ENCODE assay signal across 36 cellular contexts in genomic region chr5:33756481-33756880, GRCh38.
"Had no signal": no experiment of that assay in that cellular context is flagged by ENCODE, and none has a peak within 500 bp of the region (broad histone marks: within the 10 kb centered on the region; RNA-seq: fewer than 3 reads in every experiment).

No MANE protein-coding gene starts in this region.

- DNase-seq: activated B cell treated with CpG ODN at 0.5 μM for 24 hours; activated CD4-positive, alpha-beta memory T cell treated with anti-CD3 and anti-CD28 coated beads for 36 hours; activated CD4-positive, alpha-beta T cell treated with anti-CD3 and anti-CD28 coated beads for 4 hours; activated CD4-positive, alpha-beta T cell treated with anti-CD3 and anti-CD28 coated beads, Interleukin-2, amount 10 ng/mL, durations not matched to agents 24 days and 14 days; activated CD4-positive, alpha-beta T cell treated with anti-CD3 and anti-CD28 coated beads, Interleukin-2, amount 50 U/mL, for 1 hour; activated CD4-positive, alpha-beta T cell treated with anti-CD3 and anti-CD28 coated beads, Interleukin-2, amount 50 U/mL, for 4 hours; activated CD4-positive, CD25-positive, alpha-beta regulatory T cell treated with anti-CD3 and anti-CD28 coated beads, Interleukin-2, amount 50 U/mL, for 72 hours; activated CD8-positive, alpha-beta memory T cell treated with anti-CD3 and anti-CD28 coated beads for 24 hours; activated CD8-positive, alpha-beta memory T cell treated with anti-CD3 and anti-CD28 coated beads, Interleukin-2, amount 10 ng/mL, durations not matched to agents 7 days and 5 days; activated CD8-positive, alpha-beta memory T cell treated with anti-CD3 and anti-CD28 coated beads, Interleukin-2, amount 50 U/mL, for 48 hours; activated CD8-positive, alpha-beta T cell treated with anti-CD3 and anti-CD28 coated beads, Interleukin-2, amount 10 ng/mL, durations not matched to agents 7 days and 5 days; activated effector memory CD4-positive, alpha-beta T cell treated with Interleukin-2 at 50 U/mL for 16 hours; activated gamma-delta T cell; activated naive CD4-positive, alpha-beta T cell treated with anti-CD3 and anti-CD28 coated beads, Interleukin-2, amount 10 ng/mL, durations not matched to agents 7 days and 5 days; activated naive CD4-positive, alpha-beta T cell treated with Interleukin-2 at 50 U/mL for 16 hours; activated naive CD8-positive, alpha-beta T cell treated with anti-CD3 and anti-CD28 coated beads, Interleukin-2, amount 10 ng/mL, durations not matched to agents 7 days and 5 days; activated naive CD8-positive, alpha-beta T cell treated with anti-CD3 and anti-CD28 coated beads, Interleukin-2, amount 50 U/mL, for 24 hours; activated T-cell treated with anti-CD3 and anti-CD28 coated beads, Interleukin-2, amount 50 U/mL, for 24 hours; activated T-cell treated with anti-CD3 and anti-CD28 coated beads, Interleukin-2, amount 50 U/mL, for 48 hours; amygdala; anterior cingulate cortex; body of pancreas; brain microvascular endothelial cell; central memory CD4-positive, alpha-beta T cell; T-helper 1 cell; T-helper 2 cell; T-helper 9 cell had no signal

- H3K36me3 ChIP-seq: ascending aorta, brain microvascular endothelial cell, breast epithelium had no signal

- H3K27me3 ChIP-seq: ascending aorta, body of pancreas, brain microvascular endothelial cell, breast epithelium had no signal

- H3K36me3 Mint-ChIP-seq: activated CD4-positive, alpha-beta memory T cell treated with anti-CD3 and anti-CD28 coated beads for 36 hours; activated CD8-positive, alpha-beta memory T cell treated with anti-CD3 and anti-CD28 coated beads, Interleukin-2, amount 10 ng/mL, durations not matched to agents 7 days and 5 days; activated naive CD4-positive, alpha-beta T cell treated with anti-CD3 and anti-CD28 coated beads, Interleukin-2, amount 10 ng/mL, durations not matched to agents 7 days and 5 days; activated naive CD4-positive, alpha-beta T cell treated with anti-CD3 and anti-CD28 coated beads, Interleukin-2, amount 50 U/mL, for 24 hours; activated naive CD8-positive, alpha-beta T cell; activated naive CD8-positive, alpha-beta T cell treated with anti-CD3 and anti-CD28 coated beads, Interleukin-2, amount 10 ng/mL, durations not matched to agents 7 days and 5 days had no signal

- H3K27me3 Mint-ChIP-seq: activated CD4-positive, alpha-beta memory T cell treated with anti-CD3 and anti-CD28 coated beads for 36 hours; activated CD4-positive, alpha-beta T cell treated with anti-CD3 and anti-CD28 coated beads, Interleukin-2, amount 10 ng/mL, durations not matched to agents 24 days and 14 days; activated CD8-positive, alpha-beta memory T cell treated with anti-CD3 and anti-CD28 coated beads, Interleukin-2, amount 10 ng/mL, durations not matched to agents 7 days and 5 days; activated naive CD4-positive, alpha-beta T cell treated with anti-CD3 and anti-CD28 coated beads, Interleukin-2, amount 10 ng/mL, durations not matched to agents 7 days and 5 days; activated naive CD4-positive, alpha-beta T cell treated with anti-CD3 and anti-CD28 coated beads, Interleukin-2, amount 50 U/mL, for 24 hours; activated naive CD8-positive, alpha-beta T cell; activated T-cell treated with anti-CD3 and anti-CD28 coated beads, Interleukin-2, amount 50 U/mL, for 24 hours had no signal

- H3K4me1 ChIP-seq: ascending aorta, body of pancreas, breast epithelium had no signal

- H3K4me1 Mint-ChIP-seq: activated B cell treated with CpG ODN at 0.5 μM for 24 hours; activated CD4-positive, alpha-beta T cell treated with anti-CD3 and anti-CD28 coated beads, Interleukin-2, amount 10 ng/mL, durations not matched to agents 24 days and 14 days; activated CD8-positive, alpha-beta memory T cell treated with anti-CD3 and anti-CD28 coated beads, Interleukin-2, amount 10 ng/mL, durations not matched to agents 7 days and 5 days; activated naive CD4-positive, alpha-beta T cell treated with anti-CD3 and anti-CD28 coated beads, Interleukin-2, amount 10 ng/mL, durations not matched to agents 7 days and 5 days; activated naive CD4-positive, alpha-beta T cell treated with anti-CD3 and anti-CD28 coated beads, Interleukin-2, amount 50 U/mL, for 24 hours; activated naive CD8-positive, alpha-beta T cell treated with anti-CD3 and anti-CD28 coated beads, Interleukin-2, amount 50 U/mL, for 24 hours had no signal

- H3K4me3 Mint-ChIP-seq: activated B cell treated with CpG ODN at 0.5 μM for 24 hours; activated CD4-positive, alpha-beta memory T cell treated with anti-CD3 and anti-CD28 coated beads for 36 hours; activated CD4-positive, alpha-beta T cell treated with anti-CD3 and anti-CD28 coated beads, Interleukin-2, amount 10 ng/mL, durations not matched to agents 24 days and 14 days; activated CD8-positive, alpha-beta memory T cell treated with anti-CD3 and anti-CD28 coated beads, Interleukin-2, amount 10 ng/mL, durations not matched to agents 7 days and 5 days; activated CD8-positive, alpha-beta T cell treated with anti-CD3 and anti-CD28 coated beads, Interleukin-2, amount 10 ng/mL, durations not matched to agents 7 days and 5 days; activated naive CD4-positive, alpha-beta T cell treated with anti-CD3 and anti-CD28 coated beads, Interleukin-2, amount 10 ng/mL, durations not matched to agents 7 days and 5 days; activated naive CD4-positive, alpha-beta T cell treated with anti-CD3 and anti-CD28 coated beads, Interleukin-2, amount 50 U/mL, for 24 hours; activated naive CD8-positive, alpha-beta T cell; activated naive CD8-positive, alpha-beta T cell treated with anti-CD3 and anti-CD28 coated beads, Interleukin-2, amount 10 ng/mL, durations not matched to agents 7 days and 5 days; activated naive CD8-positive, alpha-beta T cell treated with anti-CD3 and anti-CD28 coated beads, Interleukin-2, amount 50 U/mL, for 24 hours; activated T-cell treated with anti-CD3 and anti-CD28 coated beads, Interleukin-2, amount 50 U/mL, for 24 hours; T-helper 1 cell treated with Interleukin-12 subunit alpha and Interleukin-12 subunit beta and Interleukin-4 antibody, amounts not matched to agents 30 μg/mL and 1 μg/mL, for 36 hours; T-helper 2 cell treated with Interferon-gamma antibody and Interleukin-4, amounts not matched to agents 5 μg/mL and 100 μg/mL, for 36 hours had no signal

- ATAC-seq: activated CD8-positive, alpha-beta memory T cell treated with anti-CD3 and anti-CD28 coated beads, Interleukin-2, amount 10 ng/mL, durations not matched to agents 7 days and 5 days; activated CD8-positive, alpha-beta T cell treated with anti-CD3 and anti-CD28 coated beads, Interleukin-2, amount 10 ng/mL, durations not matched to agents 7 days and 5 days; activated naive CD8-positive, alpha-beta T cell treated with anti-CD3 and anti-CD28 coated beads, Interleukin-2, amount 50 U/mL, for 24 hours; body of pancreas had no signal

- H3K4me3 ChIP-seq: ascending aorta, body of pancreas, breast epithelium had no signal

- H3K9me3 ChIP-seq: ascending aorta, body of pancreas, breast epithelium had no signal

- H3K9me3 Mint-ChIP-seq: activated B cell treated with CpG ODN at 0.5 μM for 24 hours; activated CD4-positive, alpha-beta memory T cell treated with anti-CD3 and anti-CD28 coated beads for 36 hours; activated CD4-positive, alpha-beta T cell treated with anti-CD3 and anti-CD28 coated beads, Interleukin-2, amount 10 ng/mL, durations not matched to agents 24 days and 14 days; activated naive CD4-positive, alpha-beta T cell treated with anti-CD3 and anti-CD28 coated beads, Interleukin-2, amount 10 ng/mL, durations not matched to agents 7 days and 5 days; activated naive CD4-positive, alpha-beta T cell treated with anti-CD3 and anti-CD28 coated beads, Interleukin-2, amount 50 U/mL, for 24 hours; activated naive CD8-positive, alpha-beta T cell treated with anti-CD3 and anti-CD28 coated beads, Interleukin-2, amount 10 ng/mL, durations not matched to agents 7 days and 5 days; activated naive CD8-positive, alpha-beta T cell treated with anti-CD3 and anti-CD28 coated beads, Interleukin-2, amount 50 U/mL, for 24 hours; activated T-cell treated with anti-CD3 and anti-CD28 coated beads, Interleukin-2, amount 50 U/mL, for 24 hours; activated T-helper 2 cell treated with anti-CD3 and anti-CD28 coated beads, Interferon-gamma antibody, Interleukin-2, Interleukin-4, amounts not matched to agents 10 μg/mL and 5 μg/mL and 100 μg/mL, durations not matched to agents 14 hours and 24 hours and 36 hours; T-helper 1 cell treated with Interleukin-12 subunit alpha and Interleukin-12 subunit beta and Interleukin-4 antibody, amounts not matched to agents 30 μg/mL and 1 μg/mL, for 36 hours; T-helper 2 cell treated with Interferon-gamma antibody and Interleukin-4, amounts not matched to agents 5 μg/mL and 100 μg/mL, for 36 hours had no signal

- H3K27ac Mint-ChIP-seq: activated B cell treated with CpG ODN at 0.5 μM for 24 hours; activated CD4-positive, alpha-beta memory T cell treated with anti-CD3 and anti-CD28 coated beads for 36 hours; activated CD4-positive, alpha-beta T cell treated with anti-CD3 and anti-CD28 coated beads, Interleukin-2, amount 10 ng/mL, durations not matched to agents 24 days and 14 days; activated CD8-positive, alpha-beta memory T cell treated with anti-CD3 and anti-CD28 coated beads, Interleukin-2, amount 10 ng/mL, durations not matched to agents 7 days and 5 days; activated CD8-positive, alpha-beta T cell treated with anti-CD3 and anti-CD28 coated beads, Interleukin-2, amount 10 ng/mL, durations not matched to agents 7 days and 5 days; activated naive CD4-positive, alpha-beta T cell treated with anti-CD3 and anti-CD28 coated beads, Interleukin-2, amount 10 ng/mL, durations not matched to agents 7 days and 5 days; activated naive CD4-positive, alpha-beta T cell treated with anti-CD3 and anti-CD28 coated beads, Interleukin-2, amount 50 U/mL, for 24 hours; activated naive CD8-positive, alpha-beta T cell; activated naive CD8-positive, alpha-beta T cell treated with anti-CD3 and anti-CD28 coated beads, Interleukin-2, amount 10 ng/mL, durations not matched to agents 7 days and 5 days; activated naive CD8-positive, alpha-beta T cell treated with anti-CD3 and anti-CD28 coated beads, Interleukin-2, amount 50 U/mL, for 24 hours; activated T-cell treated with anti-CD3 and anti-CD28 coated beads, Interleukin-2, amount 50 U/mL, for 24 hours; activated T-helper 2 cell treated with anti-CD3 and anti-CD28 coated beads, Interferon-gamma antibody, Interleukin-2, Interleukin-4, amounts not matched to agents 10 μg/mL and 5 μg/mL and 100 μg/mL, durations not matched to agents 14 hours and 24 hours and 36 hours; T-helper 1 cell treated with Interleukin-12 subunit alpha and Interleukin-12 subunit beta and Interleukin-4 antibody, amounts not matched to agents 30 μg/mL and 1 μg/mL, for 36 hours; T-helper 2 cell treated with Interferon-gamma antibody and Interleukin-4, amounts not matched to agents 5 μg/mL and 100 μg/mL, for 36 hours had no signal

- FAIRE-seq: TTC549 had no signal

- H3K27ac ChIP-seq: ascending aorta, body of pancreas, brain microvascular endothelial cell, breast epithelium, VCaP had no signal
